Comparison of ENCODE assay signal across 10 cellular contexts in genomic region chr19:14435320-14436050, GRCh38. TPM values are rescaled to one million over a fixed set of nuclear protein-coding genes. Genes with fewer than 3 reads are reported as not detected.
DNase-seq lines count a peak whose midpoint lies in the region; ATAC-seq, FAIRE-seq and TF ChIP-seq lines count a peak whose summit lies in the region.
"Had no signal": no experiment of that assay in that cellular context is flagged by ENCODE, and none has a peak within 500 bp of the region (broad histone marks: within the 10 kb centered on the region; RNA-seq: fewer than 3 reads in every experiment).

No MANE protein-coding gene starts in this region.

- no peaks in the 10 kb centered on the region; a peak in 1 of 5 replicates for H3K36me3 ChIP-seq in HepG2 (replicated peaks in 1 of 2; ENCODE audit: control insufficient read depth in 1 of 2, insufficient read depth in 2 of 2, low read length in 2 of 2)
- H3K36me3 ChIP-seq in suprapubic skin = no peaks in the 10 kb centered on the region

- H3K27ac Mint-ChIP-seq in activated CD4-positive, alpha-beta T cell treated with anti-CD3 and anti-CD28 coated beads for 36 hours = peak overlapping the region; percentile 71

- ATAC-seq in activated CD4-positive, alpha-beta T cell treated with anti-CD3 and anti-CD28 coated beads for 36 hours = no peak
- ATAC-seq in HepG2 = no peak

- no peak overlapping the region for H3K9ac ChIP-seq in HepG2 (ENCODE audit: insufficient read depth, low read depth, low read length)

- peaks cover 49% of the 10 kb centered on the region for H3K4me1 Mint-ChIP-seq in activated CD4-positive, alpha-beta T cell treated with anti-CD3 and anti-CD28 coated beads for 36 hours

- peak overlapping the region; percentile 63 for H3K4me3 Mint-ChIP-seq in activated CD4-positive, alpha-beta T cell treated with anti-CD3 and anti-CD28 coated beads for 36 hours

- intact Hi-C loops in activated CD4-positive, alpha-beta T cell treated with anti-CD3 and anti-CD28 coated beads for 36 hours (cut with DNase I, micrococcal nuclease) = loop anchor here in 1 of 2 experiments (10.0 kb wide), 1 partner anchor 1569 kb away; no protein-coding TSS in a partner anchor
- intact Hi-C loops in HepG2 (cut with micrococcal nuclease; ENCODE audit: unreplicated experiment) = no loop called here

- no peak for TF ChIP-seq EP300 in HepG2 (IDR thresholded peaks at IDR 0.05; ENCODE audit: low read depth in 2 of 2, low read length in 2 of 2)
- TF ChIP-seq EP300 in HepG2 (CRISPR knock-in tag; IDR thresholded peaks at IDR 0.05; ENCODE audit: borderline replicate concordance) = no peak
- no peak for TF ChIP-seq EP300 in suprapubic skin (IDR thresholded peaks at IDR 0.05)

- no peaks in the 10 kb centered on the region for H3K9me3 Mint-ChIP-seq in activated CD4-positive, alpha-beta T cell treated with anti-CD3 and anti-CD28 coated beads for 36 hours (ENCODE audit: low read depth)

- TF ChIP-seq POLR2A in HepG2 (IDR thresholded peaks at IDR 0.05; ENCODE audit: insufficient read depth in 1 of 2, low read depth in 2 of 2, low read length in 2 of 2) (no peak), suprapubic skin (IDR thresholded peaks at IDR 0.05) (no peak)

- no peak for FAIRE-seq in HepG2 (lab: Jason Lieb, UNC)

- no peak for TF ChIP-seq RAD21 in HepG2 (CRISPR knock-in tag; IDR thresholded peaks at IDR 0.05)

- H3K27me3 ChIP-seq in HepG2 (ENCODE audit: control insufficient read depth in 1 of 2, insufficient read depth in 2 of 2, low read length in 2 of 2) = no peaks in the 10 kb centered on the region
- H3K27me3 ChIP-seq in suprapubic skin = peaks cover 17% of the 10 kb centered on the region

- no peaks in the 10 kb centered on the region for H3K9me3 ChIP-seq in HepG2 (ENCODE audit: low read length)
- H3K9me3 ChIP-seq in suprapubic skin = no peaks in the 10 kb centered on the region

- peaks cover 10% of the 10 kb centered on the region for H3K36me3 Mint-ChIP-seq in activated CD4-positive, alpha-beta T cell treated with anti-CD3 and anti-CD28 coated beads for 36 hours (ENCODE audit: low read depth)

- BruUV-seq in HepG2 (replicated peaks; lab: Mats Ljungman, UMichigan) = no TSS peak

- in situ Hi-C loops in HepG2 (cut with HindIII; ENCODE audit: extremely low pct_ligation_motif_present, low pct_unique_long_range_greater_than_20kb) = no loop called here

- peaks cover 42% of the 10 kb centered on the region for H3K4me1 ChIP-seq in HepG2 (ENCODE audit: insufficient read depth, low read length)
- peaks cover 44% of the 10 kb centered on the region for H3K4me1 ChIP-seq in suprapubic skin

- TF ChIP-seq CTCF in HepG2 (CRISPR knock-in tag; IDR thresholded peaks at IDR 0.05) (no peak), suprapubic skin (IDR thresholded peaks at IDR 0.05) (no peak)

- no peak overlapping the region for H2AFZ ChIP-seq in HepG2 (ENCODE audit: low read length)

- 92% methylated on average over 16 of the region's 17 CpGs for WGBS in HepG2 (ENCODE audit: low lambda C conversion rate)
- whole genome bisulfite sequencing in suprapubic skin = 70% methylated on average over 17 of the region's 17 CpGs

- H3K4me3 ChIP-seq in HepG2 (replicated peaks in 1 of 3; ENCODE audit: insufficient read depth in 1 of 3, low read depth in 2 of 3, low read length in 3 of 3) (peak overlapping the region in 1 of 3 experiments; percentile 81; a peak in 1 of 6 replicates), suprapubic skin (peak overlapping the region; percentile 80)

- H3K79me2 ChIP-seq in HepG2 (ENCODE audit: insufficient read depth, low read length) = peaks cover 11% of the 10 kb centered on the region

- peak overlapping the region; percentile 91 for H3K4me2 ChIP-seq in HepG2 (ENCODE audit: low read depth, low read length)

- POLR2A ChIA-PET in activated CD4-positive, alpha-beta T cell treated with anti-CD3 and anti-CD28 coated beads for 36 hours (lab: Charles Lee) = no interaction called here
- POLR2A ChIA-PET in HepG2 (lab: Yijun Ruan, JAX) = interaction anchor here (1.7 kb wide), 1 partner anchor 255 kb away, joined by 3 read pairs; the partner anchor contains the start of gene ZNF333

- H4K20me1 ChIP-seq in HepG2 (ENCODE audit: insufficient read depth, low read length) = peaks cover 2% of the 10 kb centered on the region; the same call in 1 of the 2 replicates

- DNase-seq in activated CD4-positive, alpha-beta T cell treated with anti-CD3 and anti-CD28 coated beads for 36 hours = no peak
- DNase-seq in activated CD4-positive, alpha-beta T cell treated with anti-CD3 and anti-CD28 coated beads for 1 hour = no peak
- no peak for DNase-seq in HepG2 (ENCODE audit: low spot score)
- no peak for DNase-seq in suprapubic skin (ENCODE audit: low spot score in 2 of 2)
- DNase-seq in DMS114 treated with DMSO at 0.1 percent for 48 hours (lab: John Stamatoyannopoulos, UW; ENCODE audit: unreplicated experiment) = no peak
- DNase-seq in stimulated activated CD4-positive, alpha-beta T cell treated with anti-CD3 and anti-CD28 coated beads, Interleukin-2, amount 100 ng/mL, for 24 hours = no peak
- DNase-seq in NCI-H1930 (lab: John Stamatoyannopoulos, UW) = no peak
- DNase-seq: cerebellar nuclear complex, midbrain had no signal

- H3K27ac ChIP-seq in angular gyrus (ENCODE audit: low read depth, low read length) (peak overlapping the region; percentile 73), HepG2 (ENCODE audit: extremely low read length, insufficient read depth, low read length) (peak overlapping the region; percentile 25), suprapubic skin (peak overlapping the region; percentile 73)

- no peaks in the 10 kb centered on the region for H3K27me3 Mint-ChIP-seq in activated CD4-positive, alpha-beta T cell treated with anti-CD3 and anti-CD28 coated beads for 36 hours

- CTCF ChIA-PET in activated CD4-positive, alpha-beta T cell treated with anti-CD3 and anti-CD28 coated beads for 36 hours (lab: Charles Lee) = no interaction called here
- CTCF ChIA-PET in HepG2 (lab: Yijun Ruan, JAX; ENCODE audit: low intra/inter-chr PET ratio, low total read pairs) = no interaction called here

RNA-seq across cellular contexts. Expression of gene PKN1, which starts 2.4 kb away (rescaled TPM):
- 100 to 1,000 TPM; 173 to 176 TPM for total RNA-seq in activated CD4-positive, alpha-beta T cell treated with anti-CD3 and anti-CD28 coated beads for 36 hours
- total RNA-seq in HepG2 (2016; rRNA removed; fragmentation: Illumina TruSeq; extraction: Trizol) (46.5 and 54.5 TPM in 2 replicates), suprapubic skin (10 to 100 TPM in 3 of 4 donors, 1 to 10 TPM in 1; 8.6 to 21.2 (median 14.9) TPM)
- total RNA-seq in HepG2 (2016; cell fraction: cytosol; rRNA removed; fragmentation: Illumina TruSeq; extraction: Trizol; ENCODE audit: low read depth) = 74.4 and 78.2 TPM in 2 replicates
- 36.1 and 53.0 TPM in 2 replicates for total RNA-seq in HepG2 (2016; cell fraction: insoluble cytoplasmic fraction; rRNA removed; fragmentation: Illumina TruSeq; extraction: Trizol)
- total RNA-seq in HepG2 (2016; cell fraction: membrane; rRNA removed; fragmentation: Illumina TruSeq; extraction: Trizol) = 120 and 131 TPM in 2 replicates
- total RNA-seq in HepG2 (2016; cell fraction: nucleus; rRNA removed; fragmentation: Illumina TruSeq; extraction: Trizol) = 29.1 and 29.6 TPM in 2 replicates
- 45.7 and 48.2 TPM in 2 replicates for polyA plus RNA-seq in HepG2 (2011; rRNA removed)
- 48.8 and 73.1 TPM in 2 replicates for polyA plus RNA-seq in HepG2 (2011; cell fraction: cytosol; rRNA removed)
- polyA plus RNA-seq in HepG2 (2011; cell fraction: nucleus; rRNA removed) = 78.9 and 92.6 TPM in 2 replicates
- polyA plus RNA-seq in HepG2 (2012) = 40.5 and 49.8 TPM in 2 replicates
- polyA plus RNA-seq in HepG2 (2016; cell fraction: cytosol; fragmentation: Illumina TruSeq; extraction: Trizol; ENCODE audit: low read depth) = 89.7 and 95.6 TPM in 2 replicates
- polyA plus RNA-seq in HepG2 (2016; cell fraction: insoluble cytoplasmic fraction; fragmentation: Illumina TruSeq; extraction: Trizol; ENCODE audit: low read depth) = 45.9 and 57.2 TPM in 2 replicates
- 121 and 146 TPM in 2 replicates for polyA plus RNA-seq in HepG2 (2016; cell fraction: membrane; fragmentation: Illumina TruSeq; extraction: Trizol; ENCODE audit: low read depth)
- 61.0 and 63.7 TPM in 2 replicates for polyA plus RNA-seq in HepG2 (2016; cell fraction: nucleus; fragmentation: Illumina TruSeq; extraction: Trizol; ENCODE audit: insufficient read depth, low read depth)
- polyA minus RNA-seq in HepG2 (2011; rRNA and poly(A)+ RNA removed; ENCODE audit: low replicate concordance) = 114 and 142 TPM in 2 replicates
- 48.8 and 53.1 TPM in 2 replicates for polyA minus RNA-seq in HepG2 (2011; cell fraction: cytosol; rRNA and poly(A)+ RNA removed)
- polyA minus RNA-seq in HepG2 (2011; cell fraction: nucleus; rRNA and poly(A)+ RNA removed) = 13.8 and 17.4 TPM in 2 replicates

RNA-seq across cellular contexts. Expression of gene DDX39A, which starts 16.3 kb away (rescaled TPM):
- 100 to 1,000 TPM; 168 to 185 TPM for total RNA-seq in activated CD4-positive, alpha-beta T cell treated with anti-CD3 and anti-CD28 coated beads for 36 hours
- total RNA-seq in HepG2 (2016; rRNA removed; fragmentation: Illumina TruSeq; extraction: Trizol) = 90.4 and 98.1 TPM in 2 replicates
- 41.5 and 49.2 TPM in 2 replicates for total RNA-seq in HepG2 (2016; cell fraction: cytosol; rRNA removed; fragmentation: Illumina TruSeq; extraction: Trizol; ENCODE audit: low read depth)
- 93.0 and 97.0 TPM in 2 replicates for total RNA-seq in HepG2 (2016; cell fraction: insoluble cytoplasmic fraction; rRNA removed; fragmentation: Illumina TruSeq; extraction: Trizol)
- 38.7 and 40.2 TPM in 2 replicates for total RNA-seq in HepG2 (2016; cell fraction: membrane; rRNA removed; fragmentation: Illumina TruSeq; extraction: Trizol)
- total RNA-seq in HepG2 (2016; cell fraction: nucleus; rRNA removed; fragmentation: Illumina TruSeq; extraction: Trizol) = 72.8 and 77.3 TPM in 2 replicates
- 34.6 and 37.1 TPM in 2 replicates for polyA plus RNA-seq in HepG2 (2011; rRNA removed)
- polyA plus RNA-seq in HepG2 (2011; cell fraction: cytosol; rRNA removed) = 16.5 and 25.4 TPM in 2 replicates
- polyA plus RNA-seq in HepG2 (2011; cell fraction: nucleus; rRNA removed) = 252 and 355 TPM in 2 replicates
- 27.4 and 34.2 TPM in 2 replicates for polyA plus RNA-seq in HepG2 (2012)
- polyA plus RNA-seq in HepG2 (2016; cell fraction: cytosol; fragmentation: Illumina TruSeq; extraction: Trizol; ENCODE audit: low read depth) = 31.0 and 31.5 TPM in 2 replicates
- polyA plus RNA-seq in HepG2 (2016; cell fraction: insoluble cytoplasmic fraction; fragmentation: Illumina TruSeq; extraction: Trizol; ENCODE audit: low read depth) = 92.8 and 92.9 TPM in 2 replicates
- 27.7 and 29.4 TPM in 2 replicates for polyA plus RNA-seq in HepG2 (2016; cell fraction: membrane; fragmentation: Illumina TruSeq; extraction: Trizol; ENCODE audit: low read depth)
- polyA plus RNA-seq in HepG2 (2016; cell fraction: nucleus; fragmentation: Illumina TruSeq; extraction: Trizol; ENCODE audit: insufficient read depth, low read depth) = 163 and 168 TPM in 2 replicates
- 45.0 and 198 TPM in 2 replicates for polyA minus RNA-seq in HepG2 (2011; rRNA and poly(A)+ RNA removed; ENCODE audit: low replicate concordance)
- 8.9 and 15.4 TPM in 2 replicates for polyA minus RNA-seq in HepG2 (2011; cell fraction: cytosol; rRNA and poly(A)+ RNA removed)
- polyA minus RNA-seq in HepG2 (2011; cell fraction: nucleus; rRNA and poly(A)+ RNA removed) = 33.9 and 40.9 TPM in 2 replicates
- 100 to 1,000 TPM in 3 of 4 donors, 10 to 100 TPM in 1; 80.9 to 149 (median 111) TPM for total RNA-seq in suprapubic skin

RNA-seq across cellular contexts. Expression of gene PTGER1, which starts 39.7 kb away (rescaled TPM):
- under 1 TPM; 0.16 to 0.25 TPM for total RNA-seq in activated CD4-positive, alpha-beta T cell treated with anti-CD3 and anti-CD28 coated beads for 36 hours
- total RNA-seq in HepG2 (2016; rRNA removed; fragmentation: Illumina TruSeq; extraction: Trizol) (not detected in 2 replicates), suprapubic skin (under 1 TPM in 1 of 4 donors, not detected in 3; 0.47 TPM)
- 0.18 TPM in 1 of 2 replicates, not detected in the other for total RNA-seq in HepG2 (2016; cell fraction: cytosol; rRNA removed; fragmentation: Illumina TruSeq; extraction: Trizol; ENCODE audit: low read depth)
- not detected in 2 replicates for total RNA-seq in HepG2 (2016; cell fraction: insoluble cytoplasmic fraction; rRNA removed; fragmentation: Illumina TruSeq; extraction: Trizol)
- 0.14 and 0.15 TPM in 2 replicates for total RNA-seq in HepG2 (2016; cell fraction: membrane; rRNA removed; fragmentation: Illumina TruSeq; extraction: Trizol)
- not detected in 2 replicates for total RNA-seq in HepG2 (2016; cell fraction: nucleus; rRNA removed; fragmentation: Illumina TruSeq; extraction: Trizol)
- 0.13 and 0.24 TPM in 2 replicates for polyA plus RNA-seq in HepG2 (2011; rRNA removed)
- 0.14 and 0.27 TPM in 2 replicates for polyA plus RNA-seq in HepG2 (2011; cell fraction: cytosol; rRNA removed)
- polyA plus RNA-seq in HepG2 (2011; cell fraction: nucleus; rRNA removed) = 0.14 and 0.21 TPM in 2 replicates
- not detected in 2 replicates for polyA plus RNA-seq in HepG2 (2012)
- polyA plus RNA-seq in HepG2 (2016; cell fraction: cytosol; fragmentation: Illumina TruSeq; extraction: Trizol; ENCODE audit: low read depth) = 0.09 TPM in 1 of 2 replicates, not detected in the other
- not detected in 2 replicates for polyA plus RNA-seq in HepG2 (2016; cell fraction: insoluble cytoplasmic fraction; fragmentation: Illumina TruSeq; extraction: Trizol; ENCODE audit: low read depth)
- polyA plus RNA-seq in HepG2 (2016; cell fraction: membrane; fragmentation: Illumina TruSeq; extraction: Trizol; ENCODE audit: low read depth) = not detected in 2 replicates
- polyA plus RNA-seq in HepG2 (2016; cell fraction: nucleus; fragmentation: Illumina TruSeq; extraction: Trizol; ENCODE audit: insufficient read depth, low read depth) = 0.44 TPM in 1 of 2 replicates, not detected in the other
- polyA minus RNA-seq in HepG2 (2011; rRNA and poly(A)+ RNA removed; ENCODE audit: low replicate concordance) = 0.24 TPM in 1 of 2 replicates, not detected in the other
- not detected in 2 replicates for polyA minus RNA-seq in HepG2 (2011; cell fraction: cytosol; rRNA and poly(A)+ RNA removed)
- not detected in 2 replicates for polyA minus RNA-seq in HepG2 (2011; cell fraction: nucleus; rRNA and poly(A)+ RNA removed)

RNA-seq across cellular contexts. Expression of gene ADGRE5, which starts 54.2 kb away (rescaled TPM):
- 100 to 1,000 TPM; 207 to 232 TPM for total RNA-seq in activated CD4-positive, alpha-beta T cell treated with anti-CD3 and anti-CD28 coated beads for 36 hours
- total RNA-seq in HepG2 (2016; rRNA removed; fragmentation: Illumina TruSeq; extraction: Trizol) = 1.3 and 2.0 TPM in 2 replicates
- total RNA-seq in HepG2 (2016; cell fraction: cytosol; rRNA removed; fragmentation: Illumina TruSeq; extraction: Trizol; ENCODE audit: low read depth) = 0.40 and 0.44 TPM in 2 replicates
- total RNA-seq in HepG2 (2016; cell fraction: insoluble cytoplasmic fraction; rRNA removed; fragmentation: Illumina TruSeq; extraction: Trizol) = 0.91 and 2.6 TPM in 2 replicates
- 0.79 and 1.5 TPM in 2 replicates for total RNA-seq in HepG2 (2016; cell fraction: membrane; rRNA removed; fragmentation: Illumina TruSeq; extraction: Trizol)
- total RNA-seq in HepG2 (2016; cell fraction: nucleus; rRNA removed; fragmentation: Illumina TruSeq; extraction: Trizol) = 3.3 and 3.7 TPM in 2 replicates
- polyA plus RNA-seq in HepG2 (2011; rRNA removed) = 1.8 and 2.5 TPM in 2 replicates
- polyA plus RNA-seq in HepG2 (2011; cell fraction: cytosol; rRNA removed) = 1.4 and 1.8 TPM in 2 replicates
- polyA plus RNA-seq in HepG2 (2011; cell fraction: nucleus; rRNA removed) = 3.9 and 4.1 TPM in 2 replicates
- 1.7 and 2.4 TPM in 2 replicates for polyA plus RNA-seq in HepG2 (2012)
- polyA plus RNA-seq in HepG2 (2016; cell fraction: cytosol; fragmentation: Illumina TruSeq; extraction: Trizol; ENCODE audit: low read depth) = 0.36 and 0.60 TPM in 2 replicates
- polyA plus RNA-seq in HepG2 (2016; cell fraction: insoluble cytoplasmic fraction; fragmentation: Illumina TruSeq; extraction: Trizol; ENCODE audit: low read depth) = 0.71 and 0.82 TPM in 2 replicates
- polyA plus RNA-seq in HepG2 (2016; cell fraction: membrane; fragmentation: Illumina TruSeq; extraction: Trizol; ENCODE audit: low read depth) = 0.50 and 0.76 TPM in 2 replicates
- polyA plus RNA-seq in HepG2 (2016; cell fraction: nucleus; fragmentation: Illumina TruSeq; extraction: Trizol; ENCODE audit: insufficient read depth, low read depth) = 3.5 and 7.3 TPM in 2 replicates
- polyA minus RNA-seq in HepG2 (2011; rRNA and poly(A)+ RNA removed; ENCODE audit: low replicate concordance) = 4.6 and 72.7 TPM in 2 replicates
- 1.7 and 2.8 TPM in 2 replicates for polyA minus RNA-seq in HepG2 (2011; cell fraction: cytosol; rRNA and poly(A)+ RNA removed)
- 1.6 and 1.8 TPM in 2 replicates for polyA minus RNA-seq in HepG2 (2011; cell fraction: nucleus; rRNA and poly(A)+ RNA removed)
- total RNA-seq in suprapubic skin = 10 to 100 TPM in 3 of 4 donors, 1 to 10 TPM in 1; 5.1 to 24.2 (median 11.5) TPM
